In the genomic region with DNA sequence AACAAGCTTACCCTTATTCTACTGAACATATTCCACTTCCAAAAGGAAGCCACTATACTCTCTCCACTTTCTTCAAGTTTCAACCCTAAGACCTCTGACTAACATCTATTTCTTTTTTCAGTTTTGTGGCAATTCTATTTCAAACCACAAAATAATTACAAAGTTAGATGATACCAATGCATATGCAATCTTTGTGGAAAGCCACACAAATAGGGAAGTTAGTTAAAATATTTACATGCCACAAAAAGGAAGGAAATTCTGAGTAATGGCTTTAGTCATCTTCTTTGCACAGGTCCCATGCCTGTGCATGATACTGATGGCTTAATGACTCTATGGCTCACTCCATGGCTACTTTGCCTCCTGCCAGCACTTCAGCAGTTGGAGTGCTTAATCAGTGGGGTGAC, we compare ENCODE assay signal across 1 cellular context.
TF ChIP-seq lines count a peak whose summit lies in the region.

No MANE protein-coding gene starts in this region.

TF ChIP-seq in GM12878, 131 proteins besides CTCF, POLR2A, EP300 and RAD21 (continued from another document):
- TF ChIP-seq, protein P1, sequence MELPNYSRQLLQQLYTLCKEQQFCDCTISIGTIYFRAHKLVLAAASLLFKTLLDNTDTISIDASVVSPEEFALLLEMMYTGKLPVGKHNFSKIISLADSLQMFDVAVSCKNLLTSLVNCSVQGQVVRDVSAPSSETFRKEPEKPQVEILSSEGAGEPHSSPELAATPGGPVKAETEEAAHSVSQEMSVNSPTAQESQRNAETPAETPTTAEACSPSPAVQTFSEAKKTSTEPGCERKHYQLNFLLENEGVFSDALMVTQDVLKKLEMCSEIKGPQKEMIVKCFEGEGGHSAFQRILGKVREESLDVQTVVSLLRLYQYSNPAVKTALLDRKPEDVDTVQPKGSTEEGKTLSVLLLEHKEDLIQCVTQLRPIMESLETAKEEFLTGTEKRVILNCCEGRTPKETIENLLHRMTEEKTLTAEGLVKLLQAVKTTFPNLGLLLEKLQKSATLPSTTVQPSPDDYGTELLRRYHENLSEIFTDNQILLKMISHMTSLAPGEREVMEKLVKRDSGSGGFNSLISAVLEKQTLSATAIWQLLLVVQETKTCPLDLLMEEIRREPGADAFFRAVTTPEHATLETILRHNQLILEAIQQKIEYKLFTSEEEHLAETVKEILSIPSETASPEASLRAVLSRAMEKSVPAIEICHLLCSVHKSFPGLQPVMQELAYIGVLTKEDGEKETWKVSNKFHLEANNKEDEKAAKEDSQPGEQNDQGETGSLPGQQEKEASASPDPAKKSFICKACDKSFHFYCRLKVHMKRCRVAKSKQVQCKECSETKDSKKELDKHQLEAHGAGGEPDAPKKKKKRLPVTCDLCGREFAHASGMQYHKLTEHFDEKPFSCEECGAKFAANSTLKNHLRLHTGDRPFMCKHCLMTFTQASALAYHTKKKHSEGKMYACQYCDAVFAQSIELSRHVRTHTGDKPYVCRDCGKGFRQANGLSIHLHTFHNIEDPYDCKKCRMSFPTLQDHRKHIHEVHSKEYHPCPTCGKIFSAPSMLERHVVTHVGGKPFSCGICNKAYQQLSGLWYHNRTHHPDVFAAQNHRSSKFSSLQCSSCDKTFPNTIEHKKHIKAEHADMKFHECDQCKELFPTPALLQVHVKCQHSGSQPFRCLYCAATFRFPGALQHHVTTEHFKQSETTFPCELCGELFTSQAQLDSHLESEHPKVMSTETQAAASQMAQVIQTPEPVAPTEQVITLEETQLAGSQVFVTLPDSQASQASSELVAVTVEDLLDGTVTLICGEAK (IDR thresholded peaks at IDR 0.05; ENCODE audit: borderline replicate concordance), result no peak
TF ChIP-seq in GM12878: peak in this region for 11.
